19 cellular contexts compared by ENCODE assay signal in genomic region chr2:217636578-217637267, GRCh38.
"Had no signal": no experiment of that assay in that cellular context is flagged by ENCODE, and none has a peak within 500 bp of the region (broad histone marks: within the 10 kb centered on the region; RNA-seq: fewer than 3 reads in every experiment).

No MANE protein-coding gene starts in this region.

- H3K27ac ChIP-seq: cardiac muscle cell, colonic mucosa, gastrocnemius medialis, hepatocyte, lower lobe of right lung, psoas muscle, upper lobe of right lung had no signal

- DNase-seq: activated B cell treated with CpG ODN at 0.5 μM for 24 hours; activated CD4-positive, alpha-beta T cell treated with anti-CD3 and anti-CD28 coated beads, Interleukin-2, amount 10 ng/mL, durations not matched to agents 7 days and 5 days; activated CD8-positive, alpha-beta memory T cell treated with anti-CD3 and anti-CD28 coated beads for 24 hours; activated naive CD4-positive, alpha-beta T cell treated with anti-CD3 and anti-CD28 coated beads for 36 hours; colonic mucosa; gastrocnemius medialis; kidney; lower lobe of right lung; midbrain; naive B cell; psoas muscle; stimulated activated CD4-positive, alpha-beta T cell treated with anti-CD3 and anti-CD28 coated beads, Interleukin-2, amount 100 ng/mL, for 24 hours; stimulated activated naive CD4-positive, alpha-beta T cell treated with Interleukin-2 at 50 U/mL for 16 hours; upper lobe of right lung had no signal

- ATAC-seq: activated T-helper 17 cell treated with anti-CD3 and anti-CD28 coated beads, Interleukin-2, amount 50 U/mL, for 72 hours; gastrocnemius medialis; lower lobe of right lung; sciatic nerve; upper lobe of right lung had no signal

- H3K4me3 ChIP-seq: cardiac muscle cell, colonic mucosa, gastrocnemius medialis, hepatocyte, lower lobe of right lung, psoas muscle, upper lobe of right lung had no signal

- H3K9me3 ChIP-seq: colonic mucosa, gastrocnemius medialis, lower lobe of right lung, psoas muscle, upper lobe of right lung had no signal

- H3K27me3 ChIP-seq: cardiac muscle cell, colonic mucosa, gastrocnemius medialis, hepatocyte, upper lobe of right lung had no signal

- H3K4me1 ChIP-seq: colonic mucosa, lower lobe of right lung, upper lobe of right lung had no signal

- H3K27ac Mint-ChIP-seq: activated B cell treated with CpG ODN at 0.5 μM for 24 hours; activated CD4-positive, alpha-beta T cell treated with anti-CD3 and anti-CD28 coated beads, Interleukin-2, amount 10 ng/mL, durations not matched to agents 7 days and 5 days; activated naive CD4-positive, alpha-beta T cell treated with anti-CD3 and anti-CD28 coated beads for 36 hours; activated T-helper 17 cell treated with anti-CD3 and anti-CD28 coated beads, Interleukin-2, amount 50 U/mL, for 72 hours; naive B cell; T-helper 1 cell treated with Interleukin-12 subunit alpha and Interleukin-12 subunit beta and Interleukin-4 antibody, amounts not matched to agents 30 μg/mL and 1 μg/mL, for 36 hours had no signal

- H3K4me3 Mint-ChIP-seq: activated B cell treated with CpG ODN at 0.5 μM for 24 hours; activated CD4-positive, alpha-beta T cell treated with anti-CD3 and anti-CD28 coated beads, Interleukin-2, amount 10 ng/mL, durations not matched to agents 7 days and 5 days; activated naive CD4-positive, alpha-beta T cell treated with anti-CD3 and anti-CD28 coated beads for 36 hours; activated T-helper 17 cell treated with anti-CD3 and anti-CD28 coated beads, Interleukin-2, amount 50 U/mL, for 72 hours; naive B cell; T-helper 1 cell treated with Interleukin-12 subunit alpha and Interleukin-12 subunit beta and Interleukin-4 antibody, amounts not matched to agents 30 μg/mL and 1 μg/mL, for 36 hours had no signal

- H3K4me1 Mint-ChIP-seq: activated B cell treated with CpG ODN at 0.5 μM for 24 hours; activated CD4-positive, alpha-beta T cell treated with anti-CD3 and anti-CD28 coated beads, Interleukin-2, amount 10 ng/mL, durations not matched to agents 7 days and 5 days; activated T-helper 17 cell treated with anti-CD3 and anti-CD28 coated beads, Interleukin-2, amount 50 U/mL, for 72 hours; naive B cell had no signal

- H3K9me3 Mint-ChIP-seq: activated B cell treated with CpG ODN at 0.5 μM for 24 hours; activated CD4-positive, alpha-beta T cell treated with anti-CD3 and anti-CD28 coated beads, Interleukin-2, amount 10 ng/mL, durations not matched to agents 7 days and 5 days; activated naive CD4-positive, alpha-beta T cell treated with anti-CD3 and anti-CD28 coated beads for 36 hours; activated T-helper 17 cell treated with anti-CD3 and anti-CD28 coated beads, Interleukin-2, amount 50 U/mL, for 72 hours; naive B cell; T-helper 1 cell treated with Interleukin-12 subunit alpha and Interleukin-12 subunit beta and Interleukin-4 antibody, amounts not matched to agents 30 μg/mL and 1 μg/mL, for 36 hours had no signal

- H3K36me3 ChIP-seq: cardiac muscle cell, colonic mucosa, gastrocnemius medialis, lower lobe of right lung, upper lobe of right lung had no signal
